Comparison of ENCODE assay signal across 16 cellular contexts in genomic region chr5:133091034-133091433, GRCh38. TPM values are rescaled to one million over a fixed set of nuclear protein-coding genes. Genes with fewer than 3 reads are reported as not detected.
DNase-seq lines count a peak whose midpoint lies in the region; ATAC-seq and TF ChIP-seq lines count a peak whose summit lies in the region.
"Had no signal": no experiment of that assay in that cellular context is flagged by ENCODE, and none has a peak within 500 bp of the region (broad histone marks: within the 10 kb centered on the region; RNA-seq: fewer than 3 reads in every experiment).

No MANE protein-coding gene starts in this region.

- H3K27ac Mint-ChIP-seq in activated T-cell treated with anti-CD3 and anti-CD28 coated beads, Interleukin-2, amount 50 U/mL, for 24 hours, result peak overlapping the region; percentile 0
- H3K27ac Mint-ChIP-seq in activated T-cell treated with anti-CD3 and anti-CD28 coated beads, Interleukin-2, amount 50 U/mL, for 72 hours, result no peak overlapping the region
- H3K27ac Mint-ChIP-seq in activated T-helper 1 cell treated with anti-CD3 and anti-CD28 coated beads, Interleukin-12 subunit alpha, Interleukin-12 subunit beta, Interleukin-2, Interleukin-4 antibody, amounts not matched to agents 30 ng/mL and 10 ng/mL and 1 ng/mL, durations not matched to agents 14 hours and 24 hours and 36 hours, result peak overlapping the region; percentile 34
- H3K27ac Mint-ChIP-seq in memory B cell, result peak overlapping the region; percentile 8
- H3K27ac Mint-ChIP-seq in Caco-2 (ENCODE audit: unreplicated experiment), result no peak overlapping the region
- H3K27ac Mint-ChIP-seq: CD4-positive, alpha-beta T cell had no signal

- POLR2A ChIA-PET in Caco-2 (lab: Charles Lee), result no interaction called here

- H3K9me3 Mint-ChIP-seq in activated T-cell treated with anti-CD3 and anti-CD28 coated beads, Interleukin-2, amount 50 U/mL, for 24 hours, result no peaks in the 10 kb centered on the region
- no peaks in the 10 kb centered on the region for H3K9me3 Mint-ChIP-seq in activated T-cell treated with anti-CD3 and anti-CD28 coated beads, Interleukin-2, amount 50 U/mL, for 72 hours
- H3K9me3 Mint-ChIP-seq in activated T-helper 1 cell treated with anti-CD3 and anti-CD28 coated beads, Interleukin-12 subunit alpha, Interleukin-12 subunit beta, Interleukin-2, Interleukin-4 antibody, amounts not matched to agents 30 ng/mL and 10 ng/mL and 1 ng/mL, durations not matched to agents 14 hours and 24 hours and 36 hours, result no peaks in the 10 kb centered on the region
- H3K9me3 Mint-ChIP-seq in memory B cell, result no peaks in the 10 kb centered on the region
- H3K9me3 Mint-ChIP-seq in Caco-2 (ENCODE audit: unreplicated experiment), result no peaks in the 10 kb centered on the region
- H3K9me3 Mint-ChIP-seq: CD4-positive, alpha-beta T cell had no signal

- no peaks in the 10 kb centered on the region for H3K9me3 ChIP-seq in Caco-2
- H3K9me3 ChIP-seq: HAP-1 had no signal

- H3K36me3 ChIP-seq in H7 (replicated peaks; ENCODE audit: control insufficient read depth, insufficient read depth, low read length) (peaks cover 28% of the 10 kb centered on the region), Caco-2 (ENCODE audit: control insufficient read depth, insufficient read depth, low read length) (peaks cover 2% of the 10 kb centered on the region)

- H3K4me1 Mint-ChIP-seq in activated T-cell treated with anti-CD3 and anti-CD28 coated beads, Interleukin-2, amount 50 U/mL, for 24 hours (ENCODE audit: low read depth), result peaks cover 5% of the 10 kb centered on the region
- H3K4me1 Mint-ChIP-seq in activated T-cell treated with anti-CD3 and anti-CD28 coated beads, Interleukin-2, amount 50 U/mL, for 72 hours (ENCODE audit: low read depth), result no peaks in the 10 kb centered on the region
- H3K4me1 Mint-ChIP-seq in activated T-helper 1 cell treated with anti-CD3 and anti-CD28 coated beads, Interleukin-12 subunit alpha, Interleukin-12 subunit beta, Interleukin-2, Interleukin-4 antibody, amounts not matched to agents 30 ng/mL and 10 ng/mL and 1 ng/mL, durations not matched to agents 14 hours and 24 hours and 36 hours (ENCODE audit: low read depth), result peaks cover 8% of the 10 kb centered on the region
- H3K4me1 Mint-ChIP-seq in memory B cell (peaks cover 5% of the 10 kb centered on the region), Caco-2 (ENCODE audit: low read depth, unreplicated experiment) (peaks cover 4% of the 10 kb centered on the region)

- H3K4me3 Mint-ChIP-seq in activated T-cell treated with anti-CD3 and anti-CD28 coated beads, Interleukin-2, amount 50 U/mL, for 24 hours, result no peak overlapping the region
- H3K4me3 Mint-ChIP-seq in activated T-cell treated with anti-CD3 and anti-CD28 coated beads, Interleukin-2, amount 50 U/mL, for 72 hours, result no peak overlapping the region
- H3K4me3 Mint-ChIP-seq in activated T-helper 1 cell treated with anti-CD3 and anti-CD28 coated beads, Interleukin-12 subunit alpha, Interleukin-12 subunit beta, Interleukin-2, Interleukin-4 antibody, amounts not matched to agents 30 ng/mL and 10 ng/mL and 1 ng/mL, durations not matched to agents 14 hours and 24 hours and 36 hours, result no peak overlapping the region
- no peak overlapping the region for H3K4me3 Mint-ChIP-seq in memory B cell
- no peak overlapping the region for H3K4me3 Mint-ChIP-seq in Caco-2 (ENCODE audit: unreplicated experiment)
- H3K4me3 Mint-ChIP-seq: CD4-positive, alpha-beta T cell had no signal

- H3K36me3 Mint-ChIP-seq in activated T-cell treated with anti-CD3 and anti-CD28 coated beads, Interleukin-2, amount 50 U/mL, for 24 hours (ENCODE audit: low read depth), result peaks cover 91% of the 10 kb centered on the region
- H3K36me3 Mint-ChIP-seq in activated T-cell treated with anti-CD3 and anti-CD28 coated beads, Interleukin-2, amount 50 U/mL, for 72 hours (ENCODE audit: insufficient read depth in 2 of 2), result peaks cover 5 to 33% of the 10 kb centered on the region in 2 donors
- H3K36me3 Mint-ChIP-seq in activated T-helper 1 cell treated with anti-CD3 and anti-CD28 coated beads, Interleukin-12 subunit alpha, Interleukin-12 subunit beta, Interleukin-2, Interleukin-4 antibody, amounts not matched to agents 30 ng/mL and 10 ng/mL and 1 ng/mL, durations not matched to agents 14 hours and 24 hours and 36 hours (ENCODE audit: low read depth), result peaks cover 59% of the 10 kb centered on the region
- H3K36me3 Mint-ChIP-seq in memory B cell, result peaks cover 30% of the 10 kb centered on the region
- H3K36me3 Mint-ChIP-seq in Caco-2 (ENCODE audit: insufficient read depth, unreplicated experiment), result peaks cover 83% of the 10 kb centered on the region

- H3K4me3 ChIP-seq in H7 (ENCODE audit: insufficient read depth, low read depth, low read length) (no peak overlapping the region), Caco-2 (ENCODE audit: low read depth, low read length) (no peak overlapping the region)
- H3K4me3 ChIP-seq: HAP-1 had no signal

- no peaks in the 10 kb centered on the region for H3K27me3 ChIP-seq in H7 (ENCODE audit: control insufficient read depth, insufficient read depth, low read length)
- H3K27me3 ChIP-seq in Caco-2 (replicated peaks; ENCODE audit: control insufficient read depth, insufficient read depth, low read length), result no peaks in the 10 kb centered on the region

- BruUV-seq in Caco-2 (replicated peaks; lab: Mats Ljungman, UMichigan), result no TSS peak

- no peak for DNase-seq in activated T-cell treated with anti-CD3 and anti-CD28 coated beads, Interleukin-2, amount 50 U/mL, for 24 hours
- DNase-seq in activated T-cell treated with anti-CD3 and anti-CD28 coated beads, Interleukin-2, amount 50 U/mL, for 72 hours, result no peak
- DNase-seq in activated T-helper 1 cell treated with anti-CD3 and anti-CD28 coated beads, Interleukin-12 subunit alpha, Interleukin-12 subunit beta, Interleukin-2, Interleukin-4 antibody, amounts not matched to agents 30 ng/mL and 10 ng/mL and 1 ng/mL, durations not matched to agents 14 hours and 24 hours and 36 hours (ENCODE audit: low spot score), result no peak
- DNase-seq in memory B cell (ENCODE audit: low spot score in 2 of 2), result no peak
- no peak for DNase-seq in H7
- no peak for DNase-seq in NCI-H146 treated with DMSO at 0.1 percent for 48 hours (lab: John Stamatoyannopoulos, UW; ENCODE audit: unreplicated experiment)
- DNase-seq in Caco-2, result no peak
- DNase-seq: CD4-positive, alpha-beta T cell; MM.1S; NCI-H1092 treated with DMSO at 0.1 percent for 48 hours; NCI-H1694 treated with DMSO at 0.1 percent for 48 hours; NCI-H2227 treated with DMSO at 0.1 percent for 48 hours; NCI-H510A treated with DMSO at 0.1 percent for 48 hours; NCI-H774; Right ventricle myocardium superior had no signal

- no peak for ATAC-seq in activated T-cell treated with anti-CD3 and anti-CD28 coated beads, Interleukin-2, amount 50 U/mL, for 72 hours (replicated peaks in 1 of 2)
- no peak for ATAC-seq in memory B cell (ENCODE audit: low read depth)

- intact Hi-C loops in activated T-helper 1 cell treated with anti-CD3 and anti-CD28 coated beads, Interleukin-12 subunit alpha, Interleukin-12 subunit beta, Interleukin-2, Interleukin-4 antibody, amounts not matched to agents 30 ng/mL and 10 ng/mL and 1 ng/mL, durations not matched to agents 14 hours and 24 hours and 36 hours (cut with micrococcal nuclease), result no loop called here
- intact Hi-C loops in Caco-2 (cut with micrococcal nuclease; ENCODE audit: unreplicated experiment), result no loop called here

- H3K27me3 Mint-ChIP-seq in activated T-cell treated with anti-CD3 and anti-CD28 coated beads, Interleukin-2, amount 50 U/mL, for 24 hours, result no peaks in the 10 kb centered on the region
- H3K27me3 Mint-ChIP-seq in activated T-cell treated with anti-CD3 and anti-CD28 coated beads, Interleukin-2, amount 50 U/mL, for 72 hours (ENCODE audit: low read depth), result no peaks in the 10 kb centered on the region
- no peaks in the 10 kb centered on the region for H3K27me3 Mint-ChIP-seq in activated T-helper 1 cell treated with anti-CD3 and anti-CD28 coated beads, Interleukin-12 subunit alpha, Interleukin-12 subunit beta, Interleukin-2, Interleukin-4 antibody, amounts not matched to agents 30 ng/mL and 10 ng/mL and 1 ng/mL, durations not matched to agents 14 hours and 24 hours and 36 hours (ENCODE audit: insufficient read depth)
- H3K27me3 Mint-ChIP-seq in memory B cell, result no peaks in the 10 kb centered on the region
- no peaks in the 10 kb centered on the region for H3K27me3 Mint-ChIP-seq in Caco-2 (ENCODE audit: insufficient read depth, unreplicated experiment)
- H3K27me3 Mint-ChIP-seq: CD4-positive, alpha-beta T cell had no signal

- TF ChIP-seq CTCF in Caco-2 (IDR thresholded peaks at IDR 0.05; ENCODE audit: insufficient read depth in 1 of 2, low read depth in 1 of 2, low read length in 1 of 2, severe bottlenecking in 1 of 2, unreplicated experiment in 1 of 2), result no peak

- H3K4me1 ChIP-seq in Caco-2, result no peaks in the 10 kb centered on the region

- CTCF ChIA-PET in Caco-2 (lab: Charles Lee), result no interaction called here

RNA-seq across cellular contexts. Expression of gene HSPA4, which starts 39.2 kb away (rescaled TPM):
- 100 to 1,000 TPM; 173 to 213 TPM for total RNA-seq in activated T-cell treated with anti-CD3 and anti-CD28 coated beads, Interleukin-2, amount 50 U/mL, for 72 hours
- 244 and 247 TPM in 2 replicates for total RNA-seq in activated T-helper 1 cell treated with anti-CD3 and anti-CD28 coated beads, Interleukin-12 subunit alpha, Interleukin-12 subunit beta, Interleukin-2, Interleukin-4 antibody, amounts not matched to agents 30 ng/mL and 10 ng/mL and 1 ng/mL, durations not matched to agents 14 hours and 24 hours and 36 hours
- 187 and 225 TPM in 2 replicates for total RNA-seq in H7 (2014; rRNA removed; shearing (Covaris generic))
- 237 and 249 TPM in 2 replicates for total RNA-seq in Caco-2 (2022)

Comparison
In these comparisons a context has a peak if more than half of its experiments do, and no peak if none do; other contexts are left out.
1. H3K27ac Mint-ChIP-seq: peak in activated T-cell treated with anti-CD3 and anti-CD28 coated beads, Interleukin-2, amount 50 U/mL, for 24 hours (single experiment), activated T-helper 1 cell treated with anti-CD3 and anti-CD28 coated beads, Interleukin-12 subunit alpha, Interleukin-12 subunit beta, Interleukin-2, Interleukin-4 antibody, amounts not matched to agents 30 ng/mL and 10 ng/mL and 1 ng/mL, durations not matched to agents 14 hours and 24 hours and 36 hours (single experiment) and memory B cell (single experiment); none in activated T-cell treated with anti-CD3 and anti-CD28 coated beads, Interleukin-2, amount 50 U/mL, for 72 hours (single experiment) and Caco-2 (single experiment).